In genomic region chr7:31004393-31004792, GRCh38 we compare ENCODE assay signal across 31 cellular contexts. TPM values are rescaled to one million over a fixed set of nuclear protein-coding genes. Genes with fewer than 3 reads are reported as not detected.
"Had no signal": no experiment of that assay in that cellular context is flagged by ENCODE, and none has a peak within 500 bp of the region (broad histone marks: within the 10 kb centered on the region; RNA-seq: fewer than 3 reads in every experiment).

No MANE protein-coding gene starts in this region.

- H3K4me1 ChIP-seq: ascending aorta, esophagus squamous epithelium had no signal

- H3K27ac ChIP-seq: ascending aorta, brain microvascular endothelial cell, epithelial cell of prostate, esophagus squamous epithelium, WERI-Rb-1 had no signal

- DNase-seq: activated B cell treated with CpG ODN at 0.5 μM for 24 hours; activated CD4-positive, alpha-beta T cell treated with anti-CD3 and anti-CD28 coated beads for 48 hours; activated CD4-positive, alpha-beta T cell treated with anti-CD3 and anti-CD28 coated beads, Interleukin-2, amount 50 U/mL, for 1 hour; activated CD4-positive, alpha-beta T cell treated with anti-CD3 and anti-CD28 coated beads, Interleukin-2, amount 50 U/mL, for 48 hours; activated CD8-positive, alpha-beta memory T cell treated with anti-CD3 and anti-CD28 coated beads for 24 hours; activated CD8-positive, alpha-beta T cell treated with anti-CD3 and anti-CD28 coated beads for 36 hours; activated effector memory CD4-positive, alpha-beta T cell treated with anti-CD3 and anti-CD28 coated beads, Interleukin-2, amount 50 U/mL, for 16 hours; activated naive CD4-positive, alpha-beta T cell treated with anti-CD3 and anti-CD28 coated beads for 36 hours; activated naive CD8-positive, alpha-beta T cell treated with anti-CD3 and anti-CD28 coated beads for 36 hours; activated T-cell treated with anti-CD3 and anti-CD28 coated beads, Interleukin-2, amount 50 U/mL, for 48 hours; brain microvascular endothelial cell; caudate nucleus; cortex of kidney; dermis blood vessel endothelial cell; effector CD4-positive, alpha-beta T cell; effector memory CD8-positive, alpha-beta T cell; esophagus squamous epithelium; glutamatergic neuron; T-helper 1 cell; T-helper 17 cell; T1000; WERI-Rb-1 had no signal

- H3K27me3 ChIP-seq: ascending aorta, brain microvascular endothelial cell had no signal

- H3K4me3 ChIP-seq: ascending aorta, esophagus squamous epithelium had no signal

- ATAC-seq: activated CD4-positive, CD25-positive, alpha-beta regulatory T cell treated with anti-CD3 and anti-CD28 coated beads, Interleukin-2, amount 50 U/mL, for 24 hours; activated CD8-positive, alpha-beta T cell treated with anti-CD3 and anti-CD28 coated beads for 36 hours; effector memory CD8-positive, alpha-beta T cell; T-helper 17 cell had no signal

- H3K9me3 ChIP-seq: ascending aorta had no signal

- H3K36me3 ChIP-seq: ascending aorta, brain microvascular endothelial cell, esophagus squamous epithelium, WERI-Rb-1 had no signal

RNA-seq across cellular contexts. Expression of gene GHRHR, which starts 40.6 kb away (rescaled TPM):
- total RNA-seq: activated B cell treated with CpG ODN at 0.5 μM for 24 hours; activated CD8-positive, alpha-beta T cell treated with anti-CD3 and anti-CD28 coated beads for 36 hours; activated naive CD4-positive, alpha-beta T cell treated with anti-CD3 and anti-CD28 coated beads for 36 hours; activated naive CD8-positive, alpha-beta T cell treated with anti-CD3 and anti-CD28 coated beads for 36 hours; activated T-helper 1 cell treated with anti-CD3 and anti-CD28 coated beads, Interleukin-12 subunit alpha, Interleukin-12 subunit beta, Interleukin-2, Interleukin-4 antibody, amounts not matched to agents 30 ng/mL and 10 ng/mL and 1 ng/mL, durations not matched to agents 14 hours and 24 hours and 36 hours; activated T-helper 2 cell treated with anti-CD3 and anti-CD28 coated beads, Interferon-gamma antibody, Interleukin-2, Interleukin-4, amounts not matched to agents 10 μg/mL and 5 μg/mL and 100 μg/mL, durations not matched to agents 14 hours and 24 hours and 36 hours; ascending aorta; chondrocyte; dermis blood vessel endothelial cell; esophagus squamous epithelium; fibroblast of lung; frontal cortex; T-helper 17 cell had no signal
- polyA plus RNA-seq: esophagus, fibroblast of lung had no signal

RNA-seq across cellular contexts. Expression of gene ADCYAP1R1, which starts 47.7 kb away (rescaled TPM):
- total RNA-seq: activated B cell treated with CpG ODN at 0.5 μM for 24 hours; activated CD8-positive, alpha-beta T cell treated with anti-CD3 and anti-CD28 coated beads for 36 hours; activated naive CD4-positive, alpha-beta T cell treated with anti-CD3 and anti-CD28 coated beads for 36 hours; activated naive CD8-positive, alpha-beta T cell treated with anti-CD3 and anti-CD28 coated beads for 36 hours; activated T-helper 1 cell treated with anti-CD3 and anti-CD28 coated beads, Interleukin-12 subunit alpha, Interleukin-12 subunit beta, Interleukin-2, Interleukin-4 antibody, amounts not matched to agents 30 ng/mL and 10 ng/mL and 1 ng/mL, durations not matched to agents 14 hours and 24 hours and 36 hours; activated T-helper 2 cell treated with anti-CD3 and anti-CD28 coated beads, Interferon-gamma antibody, Interleukin-2, Interleukin-4, amounts not matched to agents 10 μg/mL and 5 μg/mL and 100 μg/mL, durations not matched to agents 14 hours and 24 hours and 36 hours; chondrocyte; dermis blood vessel endothelial cell; fibroblast of lung; T-helper 17 cell had no signal
- polyA plus RNA-seq: fibroblast of lung had no signal
